Comparison of ENCODE assay signal across 2 cellular contexts in the genomic region with DNA sequence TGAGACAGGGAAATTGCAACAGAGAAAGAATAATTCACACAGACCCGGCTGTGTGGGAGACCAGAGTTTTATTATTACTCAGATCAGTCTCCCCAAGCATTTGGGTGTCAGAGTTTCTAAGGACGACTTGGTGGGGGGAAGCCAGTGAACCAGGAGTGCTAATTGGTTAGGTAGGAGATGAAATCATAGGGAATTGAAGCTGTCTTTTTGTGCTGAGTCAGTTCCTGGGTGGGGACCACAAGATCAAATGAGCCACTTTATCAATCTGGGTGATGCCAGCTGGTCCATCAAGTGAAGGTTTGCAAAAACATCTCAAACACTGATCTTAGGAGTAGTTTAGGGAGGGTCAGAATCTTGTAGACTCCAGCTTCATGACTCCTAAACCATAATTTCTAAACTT.
A peak's percentile ranks its signal among the peaks of the same experiment; 100 is the strongest.
TF ChIP-seq lines count a peak whose summit lies in the region.

No MANE protein-coding gene starts in this region.

TF ChIP-seq in HepG2, 621 proteins besides CTCF, POLR2A, EP300 and RAD21:
- TF ChIP-seq PPARG (CRISPR knock-in tag; conservative IDR thresholded peaks at IDR 0.05) (no peak), HMG20B (CRISPR knock-in tag; conservative IDR thresholded peaks at IDR 0.05) (no peak), MAFK (conservative IDR thresholded peaks at IDR 0.05 in 1 of 2, IDR thresholded peaks at IDR 0.05 in 1 of 2; ENCODE audit: low read length in 2 of 2) (peak; percentile 4 to 64; a peak in 2 of 4 replicates), SIN3B (IDR thresholded peaks at IDR 0.05; ENCODE audit: low read length) (no peak)
- TF ChIP-seq, protein P1, sequence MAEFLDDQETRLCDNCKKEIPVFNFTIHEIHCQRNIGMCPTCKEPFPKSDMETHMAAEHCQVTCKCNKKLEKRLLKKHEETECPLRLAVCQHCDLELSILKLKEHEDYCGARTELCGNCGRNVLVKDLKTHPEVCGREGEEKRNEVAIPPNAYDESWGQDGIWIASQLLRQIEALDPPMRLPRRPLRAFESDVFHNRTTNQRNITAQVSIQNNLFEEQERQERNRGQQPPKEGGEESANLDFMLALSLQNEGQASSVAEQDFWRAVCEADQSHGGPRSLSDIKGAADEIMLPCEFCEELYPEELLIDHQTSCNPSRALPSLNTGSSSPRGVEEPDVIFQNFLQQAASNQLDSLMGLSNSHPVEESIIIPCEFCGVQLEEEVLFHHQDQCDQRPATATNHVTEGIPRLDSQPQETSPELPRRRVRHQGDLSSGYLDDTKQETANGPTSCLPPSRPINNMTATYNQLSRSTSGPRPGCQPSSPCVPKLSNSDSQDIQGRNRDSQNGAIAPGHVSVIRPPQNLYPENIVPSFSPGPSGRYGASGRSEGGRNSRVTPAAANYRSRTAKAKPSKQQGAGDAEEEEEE (CRISPR knock-in tag; IDR thresholded peaks at IDR 0.05; ENCODE audit: borderline replicate concordance): no peak
TF ChIP-seq in HepG2: peak in this region for 1.

TF ChIP-seq in H1, 55 proteins besides CTCF, POLR2A, EP300 and RAD21:
- TF ChIP-seq CTBP2 (IDR thresholded peaks at IDR 0.05; ENCODE audit: borderline replicate concordance, insufficient read depth, insufficient read length, low read length) (no peak), RBBP5 (IDR thresholded peaks at IDR 0.05; ENCODE audit: borderline replicate concordance, low read depth, low read length) (no peak), TBP (IDR thresholded peaks at IDR 0.05; ENCODE audit: low read depth, low read length) (no peak), POLR2AphosphoS5 (IDR thresholded peaks at IDR 0.05; ENCODE audit: low read depth, low read length) (peak; percentile 80)
- TF ChIP-seq, protein P2, sequence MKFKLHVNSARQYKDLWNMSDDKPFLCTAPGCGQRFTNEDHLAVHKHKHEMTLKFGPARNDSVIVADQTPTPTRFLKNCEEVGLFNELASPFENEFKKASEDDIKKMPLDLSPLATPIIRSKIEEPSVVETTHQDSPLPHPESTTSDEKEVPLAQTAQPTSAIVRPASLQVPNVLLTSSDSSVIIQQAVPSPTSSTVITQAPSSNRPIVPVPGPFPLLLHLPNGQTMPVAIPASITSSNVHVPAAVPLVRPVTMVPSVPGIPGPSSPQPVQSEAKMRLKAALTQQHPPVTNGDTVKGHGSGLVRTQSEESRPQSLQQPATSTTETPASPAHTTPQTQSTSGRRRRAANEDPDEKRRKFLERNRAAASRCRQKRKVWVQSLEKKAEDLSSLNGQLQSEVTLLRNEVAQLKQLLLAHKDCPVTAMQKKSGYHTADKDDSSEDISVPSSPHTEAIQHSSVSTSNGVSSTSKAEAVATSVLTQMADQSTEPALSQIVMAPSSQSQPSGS (IDR thresholded peaks at IDR 0.05; ENCODE audit: low read length): 0 out of 2 replicates have a peak, but pooled peaks have one; percentile 12
